In the genomic region with DNA sequence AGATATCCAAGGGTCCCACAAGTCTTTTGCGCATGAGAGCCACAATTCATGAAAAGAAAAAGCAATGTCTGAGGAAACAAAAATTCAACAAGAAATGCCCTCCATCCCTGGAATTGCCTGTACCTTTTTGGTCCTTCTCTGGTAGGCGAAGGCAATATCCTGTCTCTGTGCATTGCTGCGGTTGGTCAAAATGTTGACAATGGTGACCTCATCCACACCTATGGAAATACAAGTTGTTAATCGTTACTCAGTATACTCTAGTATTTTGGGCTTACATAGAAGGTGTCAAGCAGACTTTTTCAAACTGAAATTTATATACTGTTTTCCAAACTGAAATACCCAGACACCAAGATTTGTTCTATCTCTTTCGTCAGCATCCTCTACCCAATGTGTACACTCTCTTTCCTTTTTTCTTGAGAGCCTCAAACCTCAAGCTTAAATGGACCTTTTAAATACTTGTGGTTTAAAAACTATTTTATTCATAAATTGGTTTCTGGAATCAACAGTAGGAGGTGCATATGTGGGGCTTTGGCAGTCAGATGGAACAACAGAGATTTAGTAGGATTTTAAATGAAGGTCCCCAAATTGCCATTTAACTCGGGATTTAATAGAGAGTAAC, we compare ENCODE assay signal across 1 cellular context.
TF ChIP-seq lines count a peak whose summit lies in the region.

No MANE protein-coding gene starts in this region.

TF ChIP-seq in K562, 482 proteins besides CTCF, POLR2A, EP300 and RAD21 (continued from another document):
- TF ChIP-seq, protein P1, sequence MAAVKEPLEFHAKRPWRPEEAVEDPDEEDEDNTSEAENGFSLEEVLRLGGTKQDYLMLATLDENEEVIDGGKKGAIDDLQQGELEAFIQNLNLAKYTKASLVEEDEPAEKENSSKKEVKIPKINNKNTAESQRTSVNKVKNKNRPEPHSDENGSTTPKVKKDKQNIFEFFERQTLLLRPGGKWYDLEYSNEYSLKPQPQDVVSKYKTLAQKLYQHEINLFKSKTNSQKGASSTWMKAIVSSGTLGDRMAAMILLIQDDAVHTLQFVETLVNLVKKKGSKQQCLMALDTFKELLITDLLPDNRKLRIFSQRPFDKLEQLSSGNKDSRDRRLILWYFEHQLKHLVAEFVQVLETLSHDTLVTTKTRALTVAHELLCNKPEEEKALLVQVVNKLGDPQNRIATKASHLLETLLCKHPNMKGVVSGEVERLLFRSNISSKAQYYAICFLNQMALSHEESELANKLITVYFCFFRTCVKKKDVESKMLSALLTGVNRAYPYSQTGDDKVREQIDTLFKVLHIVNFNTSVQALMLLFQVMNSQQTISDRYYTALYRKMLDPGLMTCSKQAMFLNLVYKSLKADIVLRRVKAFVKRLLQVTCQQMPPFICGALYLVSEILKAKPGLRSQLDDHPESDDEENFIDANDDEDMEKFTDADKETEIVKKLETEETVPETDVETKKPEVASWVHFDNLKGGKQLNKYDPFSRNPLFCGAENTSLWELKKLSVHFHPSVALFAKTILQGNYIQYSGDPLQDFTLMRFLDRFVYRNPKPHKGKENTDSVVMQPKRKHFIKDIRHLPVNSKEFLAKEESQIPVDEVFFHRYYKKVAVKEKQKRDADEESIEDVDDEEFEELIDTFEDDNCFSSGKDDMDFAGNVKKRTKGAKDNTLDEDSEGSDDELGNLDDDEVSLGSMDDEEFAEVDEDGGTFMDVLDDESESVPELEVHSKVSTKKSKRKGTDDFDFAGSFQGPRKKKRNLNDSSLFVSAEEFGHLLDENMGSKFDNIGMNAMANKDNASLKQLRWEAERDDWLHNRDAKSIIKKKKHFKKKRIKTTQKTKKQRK (IDR thresholded peaks at IDR 0.05; ENCODE audit: borderline replicate concordance, low read depth, low read length) = no peak
- TF ChIP-seq PCBP2 (IDR thresholded peaks at IDR 0.05; ENCODE audit: low read depth, low read length, poor library complexity, severe bottlenecking) (no peak), ZNF764 (CRISPR knock-in tag; IDR thresholded peaks at IDR 0.05; ENCODE audit: low read depth) (no peak), ZNF217 (CRISPR knock-in tag; IDR thresholded peaks at IDR 0.05) (no peak), NUFIP1 (IDR thresholded peaks at IDR 0.05; ENCODE audit: partially characterized antibody) (no peak), CXXC5 (CRISPR knock-in tag; IDR thresholded peaks at IDR 0.05) (no peak), SMAD4 (CRISPR knock-in tag; conservative IDR thresholded peaks at IDR 0.05) (no peak), ZNF12 (CRISPR knock-in tag; IDR thresholded peaks at IDR 0.05) (no peak), E2F4 (CRISPR knock-in tag; IDR thresholded peaks at IDR 0.05; ENCODE audit: low read depth) (no peak), STAT5B (CRISPR knock-in tag; IDR thresholded peaks at IDR 0.05) (no peak), MCM5 (IDR thresholded peaks at IDR 0.05; ENCODE audit: low read depth) (no peak)
- TF ChIP-seq, protein P2, sequence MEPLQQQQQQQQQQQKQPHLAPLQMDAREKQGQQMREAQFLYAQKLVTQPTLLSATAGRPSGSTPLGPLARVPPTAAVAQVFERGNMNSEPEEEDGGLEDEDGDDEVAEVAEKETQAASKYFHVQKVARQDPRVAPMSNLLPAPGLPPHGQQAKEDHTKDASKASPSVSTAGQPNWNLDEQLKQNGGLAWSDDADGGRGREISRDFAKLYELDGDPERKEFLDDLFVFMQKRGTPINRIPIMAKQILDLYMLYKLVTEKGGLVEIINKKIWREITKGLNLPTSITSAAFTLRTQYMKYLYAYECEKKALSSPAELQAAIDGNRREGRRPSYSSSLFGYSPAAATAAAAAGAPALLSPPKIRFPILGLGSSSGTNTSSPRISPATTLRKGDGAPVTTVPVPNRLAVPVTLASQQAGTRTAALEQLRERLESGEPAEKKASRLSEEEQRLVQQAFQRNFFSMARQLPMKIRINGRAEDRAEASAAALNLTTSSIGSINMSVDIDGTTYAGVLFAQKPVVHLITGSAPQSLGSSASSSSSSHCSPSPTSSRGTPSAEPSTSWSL (CRISPR knock-in tag; IDR thresholded peaks at IDR 0.05; ENCODE audit: borderline replicate concordance) = no peak
- TF ChIP-seq, protein P3, sequence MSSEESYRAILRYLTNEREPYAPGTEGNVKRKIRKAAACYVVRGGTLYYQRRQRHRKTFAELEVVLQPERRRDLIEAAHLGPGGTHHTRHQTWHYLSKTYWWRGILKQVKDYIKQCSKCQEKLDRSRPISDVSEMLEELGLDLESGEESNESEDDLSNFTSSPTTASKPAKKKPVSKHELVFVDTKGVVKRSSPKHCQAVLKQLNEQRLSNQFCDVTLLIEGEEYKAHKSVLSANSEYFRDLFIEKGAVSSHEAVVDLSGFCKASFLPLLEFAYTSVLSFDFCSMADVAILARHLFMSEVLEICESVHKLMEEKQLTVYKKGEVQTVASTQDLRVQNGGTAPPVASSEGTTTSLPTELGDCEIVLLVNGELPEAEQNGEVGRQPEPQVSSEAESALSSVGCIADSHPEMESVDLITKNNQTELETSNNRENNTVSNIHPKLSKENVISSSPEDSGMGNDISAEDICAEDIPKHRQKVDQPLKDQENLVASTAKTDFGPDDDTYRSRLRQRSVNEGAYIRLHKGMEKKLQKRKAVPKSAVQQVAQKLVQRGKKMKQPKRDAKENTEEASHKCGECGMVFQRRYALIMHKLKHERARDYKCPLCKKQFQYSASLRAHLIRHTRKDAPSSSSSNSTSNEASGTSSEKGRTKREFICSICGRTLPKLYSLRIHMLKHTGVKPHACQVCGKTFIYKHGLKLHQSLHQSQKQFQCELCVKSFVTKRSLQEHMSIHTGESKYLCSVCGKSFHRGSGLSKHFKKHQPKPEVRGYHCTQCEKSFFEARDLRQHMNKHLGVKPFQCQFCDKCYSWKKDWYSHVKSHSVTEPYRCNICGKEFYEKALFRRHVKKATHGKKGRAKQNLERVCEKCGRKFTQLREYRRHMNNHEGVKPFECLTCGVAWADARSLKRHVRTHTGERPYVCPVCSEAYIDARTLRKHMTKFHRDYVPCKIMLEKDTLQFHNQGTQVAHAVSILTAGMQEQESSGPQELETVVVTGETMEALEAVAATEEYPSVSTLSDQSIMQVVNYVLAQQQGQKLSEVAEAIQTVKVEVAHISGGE (CRISPR knock-in tag; IDR thresholded peaks at IDR 0.05) = no peak
TF ChIP-seq in K562: peak in this region for 0.
